In genomic region chr3:97197830-97198229, GRCh38 we compare ENCODE assay signal across 2 cellular contexts.
TF ChIP-seq lines count a peak whose summit lies in the region.

No MANE protein-coding gene starts in this region.

TF ChIP-seq in H1, 55 proteins besides CTCF, POLR2A, EP300 and RAD21:
- TF ChIP-seq BACH1 (IDR thresholded peaks at IDR 0.05; ENCODE audit: low read length) (no peak), SIX5 (IDR thresholded peaks at IDR 0.05; ENCODE audit: low read depth, low read length) (no peak), BCL11A (IDR thresholded peaks at IDR 0.05; ENCODE audit: low read depth in 2 of 2, low read length in 2 of 2) (no peak), YY1 (IDR thresholded peaks at IDR 0.05; ENCODE audit: low read depth, low read length) (no peak)
- TF ChIP-seq, protein P1, sequence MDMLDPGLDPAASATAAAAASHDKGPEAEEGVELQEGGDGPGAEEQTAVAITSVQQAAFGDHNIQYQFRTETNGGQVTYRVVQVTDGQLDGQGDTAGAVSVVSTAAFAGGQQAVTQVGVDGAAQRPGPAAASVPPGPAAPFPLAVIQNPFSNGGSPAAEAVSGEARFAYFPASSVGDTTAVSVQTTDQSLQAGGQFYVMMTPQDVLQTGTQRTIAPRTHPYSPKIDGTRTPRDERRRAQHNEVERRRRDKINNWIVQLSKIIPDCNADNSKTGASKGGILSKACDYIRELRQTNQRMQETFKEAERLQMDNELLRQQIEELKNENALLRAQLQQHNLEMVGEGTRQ (IDR thresholded peaks at IDR 0.05; ENCODE audit: low read length): no peak

TF ChIP-seq in GM12891, 5 proteins besides CTCF, POLR2A, EP300 and RAD21:
- TF ChIP-seq PAX5 (IDR thresholded peaks at IDR 0.05; ENCODE audit: insufficient read depth, low read length, severe bottlenecking): no peak
- TF ChIP-seq POU2F2 (IDR thresholded peaks at IDR 0.05; ENCODE audit: low read depth, low read length): no peak
- TF ChIP-seq POLR2AphosphoS5 (IDR thresholded peaks at IDR 0.05; ENCODE audit: low read depth, low read length): no peak
- TF ChIP-seq SPI1 (IDR thresholded peaks at IDR 0.05; ENCODE audit: low read depth, low read length): no peak
- no peak for TF ChIP-seq TAF1 (IDR thresholded peaks at IDR 0.05; ENCODE audit: low read depth, low read length)
